13 cellular contexts compared by ENCODE assay signal in the genomic region with DNA sequence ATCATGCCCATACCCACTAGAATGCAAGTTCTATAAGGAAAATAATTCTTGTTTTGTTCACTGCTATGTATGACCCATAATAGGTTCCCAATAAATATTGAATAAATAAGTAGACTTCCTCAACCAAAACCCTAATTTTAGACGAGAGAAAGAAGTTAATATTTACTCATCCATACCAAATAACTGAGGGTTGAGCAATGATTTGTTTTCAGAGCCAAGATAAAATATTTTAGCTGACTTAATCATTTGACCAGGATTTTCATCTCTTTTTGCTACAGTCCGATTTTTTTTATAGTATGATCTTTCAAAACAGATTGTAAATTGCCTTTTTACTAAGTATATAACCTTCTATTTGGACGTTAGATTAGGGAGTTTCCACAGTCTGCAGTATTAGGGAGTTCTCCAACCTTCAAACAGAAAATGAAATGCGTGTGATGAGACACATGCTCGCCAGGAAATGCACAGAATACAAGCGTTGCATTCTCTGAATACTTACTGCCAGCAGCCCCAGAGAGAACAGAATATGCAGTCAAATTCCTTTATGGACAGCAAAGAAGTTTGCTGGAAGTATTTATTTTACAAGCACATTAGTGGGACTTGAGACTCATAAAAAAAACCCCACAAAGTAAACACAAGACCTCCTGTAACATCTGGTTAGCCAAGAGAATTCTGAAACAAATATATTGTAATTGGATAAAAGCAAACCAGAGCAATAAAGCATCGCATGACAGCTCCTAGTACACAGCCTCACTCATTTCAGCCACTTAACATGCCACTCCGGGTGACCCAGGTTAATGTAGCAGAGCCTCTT.
DNase-seq lines count a peak whose midpoint lies in the region; ATAC-seq, FAIRE-seq and TF ChIP-seq lines count a peak whose summit lies in the region.
"Had no signal": no experiment of that assay in that cellular context is flagged by ENCODE, and none has a peak within 500 bp of the region (broad histone marks: within the 10 kb centered on the region; RNA-seq: fewer than 3 reads in every experiment).

No MANE protein-coding gene starts in this region.

- H4K91ac ChIP-seq in H9 (ENCODE audit: insufficient read length, low read depth, low read length) = no peak overlapping the region

- H3K4me1 ChIP-seq in H9 (ENCODE audit: insufficient read depth, low read length) (peaks cover 12% of the 10 kb centered on the region), sigmoid colon (peaks cover 0 to 14% (median 7%) of the 10 kb centered on the region in 4 donors)
- H3K4me1 ChIP-seq: prostate gland had no signal

- H3K27me3 ChIP-seq in H9 (ENCODE audit: insufficient read depth, low read length) (no peaks in the 10 kb centered on the region), sigmoid colon (no peaks in the 10 kb centered on the region)
- no peaks in the 10 kb centered on the region for H3K27me3 ChIP-seq in CD4-positive, alpha-beta T cell (ENCODE audit: control insufficient read depth, insufficient read depth, low read length)

- no peak overlapping the region for H4K5ac ChIP-seq in H9 (ENCODE audit: insufficient read length, low read depth, low read length)

- H3T11ph ChIP-seq in H9 (ENCODE audit: low read length) = no peak overlapping the region

- H3K14ac ChIP-seq in H9 (ENCODE audit: insufficient read depth, low read length) = no peak overlapping the region

- TF ChIP-seq CTCF in WI38 (IDR thresholded peaks at IDR 0.05; ENCODE audit: low read depth, low read length) = no peak
- no peak for TF ChIP-seq CTCF in H9 (conservative IDR thresholded peaks at IDR 0.05)
- no peak for TF ChIP-seq CTCF in sigmoid colon (IDR thresholded peaks at IDR 0.05)
- TF ChIP-seq CTCF in CD4-positive, alpha-beta T cell (IDR thresholded peaks at IDR 0.05) = no peak

- no peak overlapping the region for H3K27ac Mint-ChIP-seq in H9
- H3K27ac Mint-ChIP-seq in CD4-positive, alpha-beta T cell = no peak overlapping the region
- H3K27ac Mint-ChIP-seq: activated CD4-positive, alpha-beta memory T cell treated with anti-CD3 and anti-CD28 coated beads for 36 hours had no signal

- no peak overlapping the region for H2AFZ ChIP-seq in H9 (ENCODE audit: low read length)

- no peaks in the 10 kb centered on the region for H3K79me2 ChIP-seq in H9 (ENCODE audit: insufficient read depth, low read length)

- no peak overlapping the region for H3K4ac ChIP-seq in H9 (ENCODE audit: low read depth, low read length)

- POLR2A ChIA-PET in CD4-positive, alpha-beta T cell (lab: Charles Lee) = no interaction called here

- no peaks in the 10 kb centered on the region for H3K9me3 ChIP-seq in H9 (ENCODE audit: control insufficient read depth, low read depth, low read length)
- H3K9me3 ChIP-seq in sigmoid colon = no peaks in the 10 kb centered on the region
- H3K9me3 ChIP-seq in CD4-positive, alpha-beta T cell (ENCODE audit: control insufficient read depth, low read length) = no peaks in the 10 kb centered on the region
- H3K9me3 ChIP-seq: prostate gland had no signal

- no peaks in the 10 kb centered on the region for H4K20me1 ChIP-seq in H9 (ENCODE audit: control insufficient read depth, insufficient read depth, insufficient read length)

- no peak overlapping the region for H3K18ac ChIP-seq in H9 (ENCODE audit: insufficient read length, low read depth, low read length)

- peaks cover 0 to 3% of the 10 kb centered on the region in 2 experiments; a peak in 2 of 5 replicates for H3K9me3 Mint-ChIP-seq in H9
- no peaks in the 10 kb centered on the region for H3K9me3 Mint-ChIP-seq in CD4-positive, alpha-beta T cell
- H3K9me3 Mint-ChIP-seq: activated CD4-positive, alpha-beta memory T cell treated with anti-CD3 and anti-CD28 coated beads for 36 hours had no signal

- ATAC-seq in GM18498 (IDR thresholded peaks at IDR 0.05; ENCODE audit: unreplicated experiment) = no peak
- ATAC-seq in CD4-positive, alpha-beta T cell (ENCODE audit: poor library complexity) = no peak

- no peaks in the 10 kb centered on the region for H3K36me3 ChIP-seq in sigmoid colon
- H3K36me3 ChIP-seq: prostate gland had no signal

- no peak overlapping the region for H2BK20ac ChIP-seq in H9 (ENCODE audit: low read depth, low read length, poor library complexity, severe bottlenecking)

- H3K23me2 ChIP-seq in H9 (ENCODE audit: insufficient read length, low read depth, low read length, poor library complexity, severe bottlenecking) = no peaks in the 10 kb centered on the region

- H3K9ac ChIP-seq in H9 (ENCODE audit: extremely low read depth, insufficient read length, low read length) = no peak overlapping the region

- no peaks in the 10 kb centered on the region for H3K79me1 ChIP-seq in H9 (ENCODE audit: insufficient read depth, low read depth, low read length, poor library complexity, severe bottlenecking)

- H2BK5ac ChIP-seq in H9 (ENCODE audit: insufficient read length, low read length) = no peak overlapping the region

- H3K27ac ChIP-seq in H9 (ENCODE audit: insufficient read length, low read depth, low read length) = no peak overlapping the region
- peak overlapping the region in 2 of 4 donors; percentile 24 to 36 for H3K27ac ChIP-seq in sigmoid colon
- H3K27ac ChIP-seq in CD4-positive, alpha-beta T cell (ENCODE audit: low read depth, low read length) = no peak overlapping the region
- H3K27ac ChIP-seq: prostate gland had no signal

- H2AK5ac ChIP-seq in H9 (ENCODE audit: insufficient read length, low read length) = no peak overlapping the region

- H2BK12ac ChIP-seq in H9 (ENCODE audit: insufficient read length, low read depth, low read length) = no peak overlapping the region

- no peak overlapping the region for H2BK120ac ChIP-seq in H9 (ENCODE audit: low read depth, low read length, poor library complexity, severe bottlenecking)

- no peak overlapping the region for H3K4me2 ChIP-seq in H9 (ENCODE audit: insufficient read depth, insufficient read length, low read length)

- DNase-seq in A172 (ENCODE audit: low spot score) (peak; percentile 31), H54 (ENCODE audit: insufficient read length, low spot score) (no peak), iris pigment epithelial cell (ENCODE audit: low read depth) (peak; percentile 94), H9 (no peak), sigmoid colon (no peak)
- no peak for DNase-seq in CD4-positive, alpha-beta T cell
- DNase-seq: activated CD4-positive, alpha-beta memory T cell treated with anti-CD3 and anti-CD28 coated beads for 36 hours; NCI-H1436 treated with DMSO at 0.1 percent for 48 hours; stimulated activated CD8-positive, alpha-beta memory T cell treated with anti-CD3 and anti-CD28 coated beads, Interleukin-4, amount 100 ng/mL, for 48 hours had no signal

- no peak overlapping the region for H2BK15ac ChIP-seq in H9 (ENCODE audit: low read depth, low read length)

- CTCF ChIA-PET in CD4-positive, alpha-beta T cell (lab: Charles Lee) = no interaction called here

- H3K4me1 Mint-ChIP-seq in H9 = peaks cover 24 to 30% of the 10 kb centered on the region in 2 experiments
- no peaks in the 10 kb centered on the region for H3K4me1 Mint-ChIP-seq in CD4-positive, alpha-beta T cell (ENCODE audit: low read depth)

- peaks cover 0 to 10% (median 0%) of the 10 kb centered on the region in 3 experiments; a peak in 3 of 7 replicates for H3K36me3 Mint-ChIP-seq in H9 (ENCODE audit: insufficient read depth in 1 of 3, low read depth in 3 of 3)
- no peaks in the 10 kb centered on the region for H3K36me3 Mint-ChIP-seq in CD4-positive, alpha-beta T cell (ENCODE audit: low read depth)

- peak; percentile 76 for FAIRE-seq in H54 (lab: Jason Lieb, UNC)
- FAIRE-seq: A204.1 had no signal

- no peaks in the 10 kb centered on the region for H3K27me3 Mint-ChIP-seq in H9 (ENCODE audit: low read depth)
- H3K27me3 Mint-ChIP-seq in CD4-positive, alpha-beta T cell = no peaks in the 10 kb centered on the region
- H3K27me3 Mint-ChIP-seq: activated CD4-positive, alpha-beta memory T cell treated with anti-CD3 and anti-CD28 coated beads for 36 hours had no signal

- WGBS in H9 (ENCODE audit: extremely low coverage, insufficient read length, low lambda C conversion rate) = no CpG with 5 or more reads among the region's 8 CpGs
- WGBS in sigmoid colon, 2 donors = 20 to 42% methylated on average over 8 of the region's 8 CpGs

- H3K4me3 ChIP-seq in WI38 (ENCODE audit: low read depth, low read length) (peak overlapping the region; percentile 10), sigmoid colon (no peak overlapping the region)
- H3K4me3 ChIP-seq: prostate gland had no signal

- H3K23ac ChIP-seq in H9 (ENCODE audit: insufficient read length, low read depth, low read length) = no peak overlapping the region

- TF ChIP-seq EP300 in sigmoid colon (IDR thresholded peaks at IDR 0.05) = no peak

- H3K4me3 Mint-ChIP-seq in H9 = no peak overlapping the region
- no peak overlapping the region for H3K4me3 Mint-ChIP-seq in CD4-positive, alpha-beta T cell
- H3K4me3 Mint-ChIP-seq: activated CD4-positive, alpha-beta memory T cell treated with anti-CD3 and anti-CD28 coated beads for 36 hours had no signal

- H4K8ac ChIP-seq in H9 (replicated peaks; ENCODE audit: insufficient read length, low read depth, low read length) = no peak overlapping the region

- intact Hi-C loops in sigmoid colon (cut with DNase I) = no loop called here
- intact Hi-C loops in CD4-positive, alpha-beta T cell (cut with DNase I, micrococcal nuclease) = no loop called here

- H3K56ac ChIP-seq in H9 (ENCODE audit: insufficient read length, low read depth, low read length) = no peak overlapping the region

- TF ChIP-seq POLR2A in H54 (IDR thresholded peaks at IDR 0.05; ENCODE audit: low read depth, low read length) = no peak
- no peak for TF ChIP-seq POLR2A in sigmoid colon (IDR thresholded peaks at IDR 0.05)

Comparison
In these comparisons a context has a peak if more than half of its experiments do, and no peak if none do; other contexts are left out.
1. DNase-seq: peak in A172 (single experiment) and iris pigment epithelial cell (single experiment); none in H54 (single experiment), H9 (single experiment), sigmoid colon (single experiment) and CD4-positive, alpha-beta T cell (0 of 10).